In the genomic region with DNA sequence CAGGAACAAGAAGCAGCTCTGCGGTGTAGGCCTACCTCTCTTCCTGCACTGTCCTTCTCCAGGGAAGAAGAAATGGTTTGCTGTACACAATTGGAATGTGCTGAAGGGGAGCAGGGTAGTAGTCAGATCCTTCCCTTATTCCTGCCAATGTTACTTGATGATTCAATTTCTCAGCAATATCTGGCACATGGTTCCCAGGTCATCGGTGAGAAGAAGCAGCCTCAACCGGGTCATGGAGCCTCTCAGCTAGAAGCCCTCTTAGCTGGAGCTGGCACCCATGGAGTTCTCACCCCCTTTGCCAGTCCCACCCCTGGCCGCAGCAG, we compare ENCODE assay signal across 29 cellular contexts. TPM values are rescaled to one million over a fixed set of nuclear protein-coding genes. Genes with fewer than 3 reads are reported as not detected.
DNase-seq lines count a peak whose midpoint lies in the region; ATAC-seq and TF ChIP-seq lines count a peak whose summit lies in the region.
"Had no signal": no experiment of that assay in that cellular context is flagged by ENCODE, and none has a peak within 500 bp of the region (broad histone marks: within the 10 kb centered on the region; RNA-seq: fewer than 3 reads in every experiment).

No MANE protein-coding gene starts in this region.

- H4K91ac ChIP-seq in mesenchymal stem cell (ENCODE audit: low read length) = peak overlapping the region; percentile 97

- H2BK120ac ChIP-seq in mesenchymal stem cell (ENCODE audit: low read depth, low read length) = peak overlapping the region; percentile 23

- no peak overlapping the region for H2AK5ac ChIP-seq in mesenchymal stem cell (ENCODE audit: low read length, severe bottlenecking)

- 65% methylated on average over 4 of the region's 4 CpGs for WGBS in mesenchymal stem cell

- TF ChIP-seq CTCF in cardiac muscle cell (IDR thresholded peaks at IDR 0.05; ENCODE audit: low read depth, low read length) (no peak), cardiac fibroblast (IDR thresholded peaks at IDR 0.05; ENCODE audit: low read depth, low read length) (no peak)

- H3K9ac ChIP-seq in mesenchymal stem cell (ENCODE audit: low read length) = no peak overlapping the region

- H3K4me1 ChIP-seq in cardiac muscle cell (ENCODE audit: low read depth) = peaks cover 35% of the 10 kb centered on the region
- H3K4me1 ChIP-seq in mesenchymal stem cell (ENCODE audit: control insufficient read depth, insufficient read depth, low read depth, low read length) = peaks cover 11% of the 10 kb centered on the region
- H3K4me1 ChIP-seq: uterus had no signal

- H3K4me2 ChIP-seq in mesenchymal stem cell (ENCODE audit: low read length, poor library complexity, severe bottlenecking) = no peak overlapping the region
- H3K4me2 ChIP-seq: GM23338 had no signal

- H3K23ac ChIP-seq in mesenchymal stem cell (ENCODE audit: low read length in 2 of 2) = no peak overlapping the region

- H3K4ac ChIP-seq in mesenchymal stem cell (ENCODE audit: low read depth in 1 of 2, low read length in 2 of 2) = peak overlapping the region; percentile 35 to 76

- H2BK5ac ChIP-seq in mesenchymal stem cell (ENCODE audit: low read depth, low read length, poor library complexity, severe bottlenecking) = no peak overlapping the region

- peak overlapping the region; percentile 64 to 82 for H2BK12ac ChIP-seq in mesenchymal stem cell (ENCODE audit: low read length in 2 of 2)

- no peak for ATAC-seq in activated CD4-positive, CD25-positive, alpha-beta regulatory T cell treated with anti-CD3 and anti-CD28 coated beads, Interleukin-2, amount 50 U/mL, for 24 hours
- ATAC-seq: GM23338; left lung; stimulated activated naive CD8-positive, alpha-beta T cell treated with anti-CD3 and anti-CD28 coated beads, Interleukin-15, Interleukin-2, amounts not matched to agents 100 U/mL and 50 U/mL, for 24 hours had no signal

- peak overlapping the region; percentile 33 for H4K8ac ChIP-seq in mesenchymal stem cell (ENCODE audit: low read length)

- DNase-seq in cardiac muscle cell (ENCODE audit: low read depth in 1 of 2, low spot score in 1 of 2) = no peak
- DNase-seq in cardiac septum (ENCODE audit: low spot score) = no peak
- peak; percentile 21 to 57 for DNase-seq in cardiac fibroblast (ENCODE audit: low read depth in 2 of 2)
- no peak for DNase-seq in mesenchymal stem cell
- DNase-seq in NCI-H2029 (lab: John Stamatoyannopoulos, UW) = no peak
- no peak for DNase-seq in Ammon's horn (ENCODE audit: low spot score)
- DNase-seq in cerebellar cortex (ENCODE audit: low spot score) = no peak
- DNase-seq: activated CD4-positive, alpha-beta T cell treated with anti-CD3 and anti-CD28 coated beads, Interleukin-2, amount 10 ng/mL, durations not matched to agents 7 days and 5 days; activated gamma-delta T cell; activated naive CD8-positive, alpha-beta T cell treated with anti-CD3 and anti-CD28 coated beads for 36 hours; activated T-cell treated with anti-CD3 and anti-CD28 coated beads, Interleukin-2, amount 50 U/mL, for 1 hour; cortex of kidney; effector memory CD4-positive, alpha-beta T cell; glutamatergic neuron; left lung; naive B cell; NCI-H1417 treated with DMSO at 0.1 percent for 48 hours; NCI-H2081 treated with DMSO at 0.1 percent for 48 hours; SHP77 treated with DMSO at 0.1 percent for 48 hours; stimulated activated naive CD8-positive, alpha-beta T cell treated with anti-CD3 and anti-CD28 coated beads, Interleukin-15, Interleukin-2, amounts not matched to agents 100 U/mL and 50 U/mL, for 24 hours; SW 1271; T1000; uterus had no signal

- no peaks in the 10 kb centered on the region for H3K9me3 ChIP-seq in cardiac muscle cell (ENCODE audit: low read depth)
- no peaks in the 10 kb centered on the region for H3K9me3 ChIP-seq in mesenchymal stem cell (ENCODE audit: control insufficient read depth, low read length)
- H3K9me3 ChIP-seq: left lung, thoracic aorta, uterus had no signal

- no peaks in the 10 kb centered on the region for H3K79me1 ChIP-seq in mesenchymal stem cell (replicated peaks; ENCODE audit: low read length, poor library complexity, severe bottlenecking)

- H2BK15ac ChIP-seq in mesenchymal stem cell (ENCODE audit: low read depth, poor library complexity, severe bottlenecking) = no peak overlapping the region

- H2AFZ ChIP-seq in mesenchymal stem cell (ENCODE audit: low read depth, low read length) = no peak overlapping the region
- H2AFZ ChIP-seq: GM23338 had no signal

- no peak overlapping the region for H3K4me3 ChIP-seq in cardiac muscle cell
- H3K4me3 ChIP-seq in cardiac fibroblast (replicated peaks in 1 of 2; ENCODE audit: low read depth in 2 of 2, low read length in 2 of 2) = no peak overlapping the region
- H3K4me3 ChIP-seq in mesenchymal stem cell (ENCODE audit: insufficient read depth in 1 of 2, low read depth in 1 of 2, low read length in 2 of 2) = no peak overlapping the region
- H3K4me3 ChIP-seq: GM23338, left lung, thoracic aorta, uterus had no signal

- H3K18ac ChIP-seq in mesenchymal stem cell (ENCODE audit: low read depth in 1 of 2, low read length in 2 of 2) = peak overlapping the region; percentile 23 to 70

- no peaks in the 10 kb centered on the region for H3K27me3 ChIP-seq in cardiac muscle cell
- no peaks in the 10 kb centered on the region for H3K27me3 ChIP-seq in mesenchymal stem cell (ENCODE audit: control insufficient read depth in 1 of 2, insufficient read depth in 1 of 2, low read length in 2 of 2)
- H3K27me3 ChIP-seq: left lung, uterus had no signal

- peak overlapping the region; percentile 95 for H3K27ac ChIP-seq in cardiac muscle cell
- no peak overlapping the region for H3K27ac ChIP-seq in mesenchymal stem cell (ENCODE audit: low read length, poor library complexity, severe bottlenecking)
- H3K27ac ChIP-seq: epithelial cell of prostate, left lung, thoracic aorta, WERI-Rb-1 had no signal

- intact Hi-C loops in cardiac septum (cut with DNase I) = no loop called here

- H3K14ac ChIP-seq in mesenchymal stem cell (ENCODE audit: low read length in 2 of 2) = no peak overlapping the region

- H3K36me3 ChIP-seq in cardiac muscle cell = no peaks in the 10 kb centered on the region
- H3K36me3 ChIP-seq in mesenchymal stem cell (ENCODE audit: control insufficient read depth in 1 of 2, insufficient read depth in 2 of 2, low read depth in 1 of 2, low read length in 2 of 2) = no peaks in the 10 kb centered on the region
- H3K36me3 ChIP-seq: left lung, thoracic aorta, uterus, WERI-Rb-1 had no signal

RNA-seq across cellular contexts. Expression of gene ACTBL2, which starts 36.9 kb away (rescaled TPM):
- total RNA-seq in cardiac muscle cell (not detected in 2 replicates), cardiac septum (not detected)
- polyA plus RNA-seq in cardiac muscle cell = not detected in 2 replicates
- polyA plus RNA-seq in mesenchymal stem cell (2013, experiment 1 of 2) = 0.23 TPM
- 0.16 TPM for polyA plus RNA-seq in mesenchymal stem cell (2013, experiment 2 of 2)
- total RNA-seq: activated CD4-positive, alpha-beta T cell treated with anti-CD3 and anti-CD28 coated beads, Interleukin-2, amount 10 ng/mL, durations not matched to agents 7 days and 5 days; activated naive CD8-positive, alpha-beta T cell treated with anti-CD3 and anti-CD28 coated beads for 36 hours; GM23338; pulmonary artery endothelial cell; thoracic aorta; uterus had no signal
- polyA plus RNA-seq: GM23338 had no signal

Comparison
In these comparisons a context has a peak if more than half of its experiments do, and no peak if none do; other contexts are left out.
1. DNase-seq: peak in cardiac fibroblast (2 of 2); none in cardiac muscle cell (0 of 2), cardiac septum (single experiment), mesenchymal stem cell (single experiment), NCI-H2029 (single experiment), Ammon's horn (single experiment) and cerebellar cortex (single experiment).